In genomic region chr11:95576149-95576851, GRCh38 we compare ENCODE assay signal across 24 cellular contexts.
DNase-seq lines count a peak whose midpoint lies in the region; ATAC-seq, FAIRE-seq and TF ChIP-seq lines count a peak whose summit lies in the region.
"Had no signal": no experiment of that assay in that cellular context is flagged by ENCODE, and none has a peak within 500 bp of the region (broad histone marks: within the 10 kb centered on the region; RNA-seq: fewer than 3 reads in every experiment).

No MANE protein-coding gene starts in this region.

- FAIRE-seq in K562 (lab: Jason Lieb, UNC) (no peak), keratinocyte (lab: Jason Lieb, UNC) (no peak), GM12891 (lab: Jason Lieb, UNC) (no peak)

- DNase-seq in GM23338 (ENCODE audit: low spot score) (no peak), K562 (ENCODE audit: extremely low read depth in 1 of 4, low spot score in 3 of 4) (no peak), keratinocyte (ENCODE audit: low read depth, low spot score) (no peak), suprapubic skin (ENCODE audit: low spot score in 2 of 2) (no peak), GM12891 (ENCODE audit: insufficient read length, low spot score) (no peak), KG1 (lab: John Stamatoyannopoulos, UW) (no peak)
- DNase-seq in activated CD4-positive, alpha-beta T cell treated with anti-CD3 and anti-CD28 coated beads, Interleukin-2, amount 50 U/mL, for 4 hours = no peak
- DNase-seq: activated CD4-positive, alpha-beta memory T cell treated with anti-CD3 and anti-CD28 coated beads, Interleukin-2, amount 10 ng/mL, durations not matched to agents 7 days and 5 days; activated CD8-positive, alpha-beta memory T cell treated with anti-CD3 and anti-CD28 coated beads, Interleukin-2, amount 50 U/mL, for 48 hours; DMS79; GF-D8; glutamatergic neuron; OCI-M1; stimulated activated CD4-positive, alpha-beta T cell treated with anti-CD3 and anti-CD28 coated beads, Interleukin-15, amount 100 ng/mL, for 24 hours; T-helper 17 cell had no signal

- H3K36me3 Mint-ChIP-seq in GM23338 (ENCODE audit: low read depth) = no peaks in the 10 kb centered on the region

- H3K4me1 ChIP-seq in GM23338 (ENCODE audit: insufficient read depth) (no peaks in the 10 kb centered on the region), K562 (replicated peaks in 1 of 2; ENCODE audit: control insufficient read depth in 2 of 2, insufficient read depth in 2 of 2, low read length in 2 of 2) (peaks cover 0 to 4% of the 10 kb centered on the region in 2 experiments; a peak in 1 of 5 replicates), keratinocyte (ENCODE audit: control insufficient read depth, extremely low read depth, insufficient read depth, low read length) (peaks cover 14% of the 10 kb centered on the region), suprapubic skin (peaks cover 22% of the 10 kb centered on the region)
- H3K4me1 ChIP-seq: BLaER1 had no signal

- no peak overlapping the region for H3K4me3 Mint-ChIP-seq in GM23338
- H3K4me3 Mint-ChIP-seq: activated CD4-positive, alpha-beta memory T cell treated with anti-CD3 and anti-CD28 coated beads, Interleukin-2, amount 10 ng/mL, durations not matched to agents 7 days and 5 days; activated naive CD4-positive, alpha-beta T cell treated with anti-CD3 and anti-CD28 coated beads, Interleukin-2, amount 50 U/mL, for 24 hours; stimulated activated naive CD8-positive, alpha-beta T cell treated with anti-CD3 and anti-CD28 coated beads, Interleukin-15, Interleukin-2, amounts not matched to agents 100 ng/mL and 50 ng/mL, for 24 hours; T-helper 17 cell had no signal

- no peak for TF ChIP-seq RAD21 in K562 (CRISPR knock-in tag; conservative IDR thresholded peaks at IDR 0.05 in 1 of 2, IDR thresholded peaks at IDR 0.05 in 1 of 2)

- H3K36me3 ChIP-seq in GM23338 (ENCODE audit: insufficient read depth) (no peaks in the 10 kb centered on the region), K562 (ENCODE audit: control insufficient read depth, insufficient read depth, low read length) (no peaks in the 10 kb centered on the region), keratinocyte (ENCODE audit: control insufficient read depth in 2 of 2, extremely low read depth in 1 of 2, insufficient read depth in 2 of 2, low read length in 2 of 2) (no peaks in the 10 kb centered on the region), suprapubic skin (no peaks in the 10 kb centered on the region)
- H3K36me3 ChIP-seq: BLaER1, tibial nerve had no signal

- no peaks in the 10 kb centered on the region for H3K9me3 Mint-ChIP-seq in GM23338
- H3K9me3 Mint-ChIP-seq: activated naive CD4-positive, alpha-beta T cell treated with anti-CD3 and anti-CD28 coated beads, Interleukin-2, amount 50 U/mL, for 24 hours had no signal

- TF ChIP-seq EP300 in K562 (IDR thresholded peaks at IDR 0.05; ENCODE audit: low read length) = no peak
- TF ChIP-seq EP300 in suprapubic skin (IDR thresholded peaks at IDR 0.05) = no peak

- H3K27ac Mint-ChIP-seq in GM23338 = 0 out of 2 replicates have a peak overlapping the region, but pooled peaks have one; percentile 23
- H3K27ac Mint-ChIP-seq: activated CD4-positive, alpha-beta memory T cell treated with anti-CD3 and anti-CD28 coated beads, Interleukin-2, amount 10 ng/mL, durations not matched to agents 7 days and 5 days; activated naive CD4-positive, alpha-beta T cell treated with anti-CD3 and anti-CD28 coated beads, Interleukin-2, amount 50 U/mL, for 24 hours; progenitor cell of endocrine pancreas; stimulated activated naive CD8-positive, alpha-beta T cell treated with anti-CD3 and anti-CD28 coated beads, Interleukin-15, Interleukin-2, amounts not matched to agents 100 ng/mL and 50 ng/mL, for 24 hours; T-helper 17 cell had no signal

- ATAC-seq in GM23338 = no peak
- no peak for ATAC-seq in K562
- ATAC-seq: activated CD4-positive, CD25-positive, alpha-beta regulatory T cell treated with anti-CD3 and anti-CD28 coated beads, Interleukin-2, amount 50 U/mL, for 24 hours; SK-N-SH treated with all-trans-retinoic acid at 6 μM for 48 hours; T-helper 17 cell had no signal

- POLR2A ChIA-PET in K562 (lab: Yijun Ruan, JAX) = interaction anchor here (0.8 to 3.0 kb wide), 3 partner anchors 14 to 19 kb away, joined by 3 to 10 read pairs (median 6); no protein-coding TSS in a partner anchor

- H3K4me2 ChIP-seq in GM23338 (no peak overlapping the region), K562 (ENCODE audit: insufficient read depth, low read length) (no peak overlapping the region), keratinocyte (ENCODE audit: control insufficient read depth, extremely low read depth, insufficient read depth, low read depth, low read length) (no peak overlapping the region)
- H3K4me2 ChIP-seq: BLaER1, KMS-11 had no signal

- intact Hi-C loops in K562 (cut with micrococcal nuclease) = no loop called here

- H3K79me2 ChIP-seq in GM23338 (replicated peaks; ENCODE audit: insufficient read depth) (no peaks in the 10 kb centered on the region), K562 (ENCODE audit: control insufficient read depth, insufficient read depth, low read length) (no peaks in the 10 kb centered on the region), keratinocyte (ENCODE audit: control insufficient read depth, insufficient read depth, low read length) (no peaks in the 10 kb centered on the region)

- TF ChIP-seq CTCF in GM23338 (conservative IDR thresholded peaks at IDR 0.05; ENCODE audit: low read depth in 2 of 2) (no peak), K562 (IDR thresholded peaks at IDR 0.05 in 2 of 3, conservative IDR thresholded peaks at IDR 0.05 in 1 of 3; ENCODE audit: insufficient read depth in 2 of 3, low read depth in 1 of 3, low read length in 3 of 3) (no peak), keratinocyte (optimal IDR thresholded peaks at IDR 0.05 in 1 of 3, IDR thresholded peaks at IDR 0.05 in 1 of 3, conservative IDR thresholded peaks at IDR 0.05 in 1 of 3; ENCODE audit: extremely low read depth in 1 of 3, insufficient read depth in 2 of 3, low read length in 3 of 3) (no peak), suprapubic skin (IDR thresholded peaks at IDR 0.05) (no peak)

- no peaks in the 10 kb centered on the region for H3F3A ChIP-seq in GM23338 (replicated peaks; ENCODE audit: low read depth)

- H2AFZ ChIP-seq in GM23338 (peak overlapping the region; percentile 76; the same call in 1 of the 2 replicates), K562 (ENCODE audit: low read depth, low read length) (peak overlapping the region; percentile 84), keratinocyte (ENCODE audit: control insufficient read depth, low read length) (peak overlapping the region; percentile 4)

- no peaks in the 10 kb centered on the region for H4K20me1 ChIP-seq in GM23338 (replicated peaks; ENCODE audit: insufficient read depth)
- no peaks in the 10 kb centered on the region for H4K20me1 ChIP-seq in K562 (replicated peaks; ENCODE audit: control insufficient read depth, insufficient read depth, low read length)
- no peaks in the 10 kb centered on the region for H4K20me1 ChIP-seq in keratinocyte (ENCODE audit: control insufficient read depth, extremely low read depth, insufficient read depth, low read length)
- H4K20me1 ChIP-seq: BLaER1 had no signal

- no TSS peak for BruUV-seq in K562 (replicated peaks; lab: Mats Ljungman, UMichigan)

- dilution Hi-C loops in keratinocyte (cut with MboI; ENCODE audit: extremely low pct_ligation_motif_present, low sequenced_read_pairs) = no loop called here

- H3K27me3 Mint-ChIP-seq in GM23338 (ENCODE audit: insufficient read depth, low read depth, poor library complexity) = no peaks in the 10 kb centered on the region
- H3K27me3 Mint-ChIP-seq: activated CD4-positive, alpha-beta memory T cell treated with anti-CD3 and anti-CD28 coated beads, Interleukin-2, amount 10 ng/mL, durations not matched to agents 7 days and 5 days; activated naive CD4-positive, alpha-beta T cell treated with anti-CD3 and anti-CD28 coated beads, Interleukin-2, amount 50 U/mL, for 24 hours; progenitor cell of endocrine pancreas; stimulated activated naive CD8-positive, alpha-beta T cell treated with anti-CD3 and anti-CD28 coated beads, Interleukin-15, Interleukin-2, amounts not matched to agents 100 ng/mL and 50 ng/mL, for 24 hours; T-helper 17 cell had no signal

- H3K9me2 ChIP-seq in GM23338 (ENCODE audit: insufficient read depth) = peaks cover 6% of the 10 kb centered on the region; the same call in 1 of the 2 replicates

- H3K27ac ChIP-seq in GM23338 (ENCODE audit: low read depth) = no peak overlapping the region
- H3K27ac ChIP-seq in K562 (ENCODE audit: extremely low read depth, low read depth, low read length) = no peak overlapping the region
- H3K27ac ChIP-seq in keratinocyte (ENCODE audit: control insufficient read depth, insufficient read depth, low read length) = no peak overlapping the region
- H3K27ac ChIP-seq in suprapubic skin = peak overlapping the region; percentile 59
- H3K27ac ChIP-seq: BLaER1, KMS-11 had no signal

- H3K9me3 ChIP-seq in K562 (replicated peaks; ENCODE audit: control insufficient read depth, insufficient read depth, low read depth, low read length) = no peaks in the 10 kb centered on the region; the same call in 1 of the 2 replicates
- H3K9me3 ChIP-seq in keratinocyte (ENCODE audit: control insufficient read depth, low read depth, low read length) = no peaks in the 10 kb centered on the region
- H3K9me3 ChIP-seq in suprapubic skin = no peaks in the 10 kb centered on the region
- H3K9me3 ChIP-seq: BLaER1, tibial nerve had no signal

- CTCF ChIA-PET in K562 (lab: Yijun Ruan, JAX; ENCODE audit: low intra/inter-chr PET ratio) = no interaction called here

- in situ Hi-C loops in K562 (cut with MboI) = no loop called here

- H3K4me1 Mint-ChIP-seq in GM23338 = no peaks in the 10 kb centered on the region
- H3K4me1 Mint-ChIP-seq: activated CD4-positive, alpha-beta memory T cell treated with anti-CD3 and anti-CD28 coated beads, Interleukin-2, amount 10 ng/mL, durations not matched to agents 7 days and 5 days; T-helper 17 cell had no signal

- H3K27me3 ChIP-seq in GM23338 (ENCODE audit: insufficient read depth) (no peaks in the 10 kb centered on the region), K562 (ENCODE audit: control insufficient read depth in 2 of 2, insufficient read depth in 2 of 2, low read length in 2 of 2) (no peaks in the 10 kb centered on the region), keratinocyte (ENCODE audit: control insufficient read depth, extremely low read depth, insufficient read depth, low read length) (no peaks in the 10 kb centered on the region), suprapubic skin (no peaks in the 10 kb centered on the region)
- H3K27me3 ChIP-seq: BLaER1, tibial nerve had no signal

- H3K9ac ChIP-seq in K562 (ENCODE audit: insufficient read depth in 1 of 2, low read depth in 2 of 2, low read length in 2 of 2) = no peak overlapping the region
- H3K9ac ChIP-seq in keratinocyte (ENCODE audit: control insufficient read depth, extremely low read depth, insufficient read depth, low read length) = no peak overlapping the region
- H3K9ac ChIP-seq: BLaER1, KMS-11 had no signal

- 3% methylated on average over 5 of the region's 5 CpGs for WGBS in K562 (ENCODE audit: insufficient coverage, low coverage, missing lambda C conversion rate)
- 49% methylated on average over 5 of the region's 5 CpGs for WGBS in suprapubic skin

- H3K4me3 ChIP-seq in GM23338 (no peak overlapping the region), K562 (no peak overlapping the region), keratinocyte (ENCODE audit: control insufficient read depth in 2 of 3, extremely low read depth in 1 of 3, insufficient read depth in 2 of 3, low read depth in 1 of 3, low read length in 3 of 3) (no peak overlapping the region), suprapubic skin (no peak overlapping the region)
- H3K4me3 ChIP-seq: BLaER1, lung, tibial nerve had no signal

- H3K9me1 ChIP-seq in K562 (ENCODE audit: control insufficient read depth, insufficient read depth, low read length) (no peaks in the 10 kb centered on the region), keratinocyte (ENCODE audit: control insufficient read depth, extremely low read depth, insufficient read depth, low read length) (no peaks in the 10 kb centered on the region)

- TF ChIP-seq POLR2A in K562 (conservative IDR thresholded peaks at IDR 0.05) = no peak
- no peak for TF ChIP-seq POLR2A in suprapubic skin (IDR thresholded peaks at IDR 0.05)
- no peak for TF ChIP-seq POLR2A in GM12891 (IDR thresholded peaks at IDR 0.05; ENCODE audit: low read depth, low read length)

Comparison
In these comparisons a context has a peak if more than half of its experiments do, and no peak if none do; other contexts are left out.
1. H2AFZ ChIP-seq: peak in every context shown above with its lines; median percentile 84 in K562; 76 in GM23338; 4 in keratinocyte.